ENCODE assay signal across 15 cellular contexts in the genomic region with DNA sequence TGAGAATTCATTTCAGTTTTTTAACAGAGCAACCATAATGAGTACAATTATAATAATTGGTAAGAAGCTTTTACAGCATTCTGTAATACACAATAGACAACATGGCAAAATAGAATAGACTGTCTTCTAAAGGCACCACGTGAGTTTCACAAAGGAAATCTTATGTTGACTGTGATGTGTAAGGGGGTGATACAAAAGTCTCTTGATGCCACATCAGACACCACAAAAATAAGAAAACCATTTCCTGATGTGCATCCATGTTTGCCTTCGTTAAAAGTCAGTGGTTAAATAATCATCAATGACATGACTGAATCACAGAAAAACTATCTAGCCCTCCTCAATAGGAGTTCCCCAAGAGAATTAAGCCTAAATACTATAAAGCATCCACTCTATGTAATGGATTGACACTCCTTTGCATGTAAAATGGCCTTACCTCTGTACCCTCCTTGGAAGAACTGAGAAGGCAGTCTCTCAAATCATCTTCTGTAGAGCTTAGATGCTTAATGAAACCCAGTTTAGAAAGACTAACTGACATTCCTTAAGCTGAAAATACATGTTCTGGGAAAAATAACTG.
DNase-seq lines count a peak whose midpoint lies in the region; ATAC-seq, FAIRE-seq and TF ChIP-seq lines count a peak whose summit lies in the region.
"Had no signal": no experiment of that assay in that cellular context is flagged by ENCODE, and none has a peak within 500 bp of the region (broad histone marks: within the 10 kb centered on the region; RNA-seq: fewer than 3 reads in every experiment).

No MANE protein-coding gene starts in this region.

- CTCF ChIA-PET in CD8-positive, alpha-beta T cell (lab: Charles Lee): interaction anchor here (0.7 to 2.0 kb wide), 3 partner anchors 37 to 287 kb away, joined by 3 to 8 read pairs (median 3); no protein-coding TSS in a partner anchor
- CTCF ChIA-PET in activated CD4-positive, alpha-beta memory T cell treated with anti-CD3 and anti-CD28 coated beads for 36 hours (lab: Charles Lee): interaction anchor here (1.2 kb wide), 1 partner anchor 1083 kb away, joined by 4 read pairs; no protein-coding TSS in a partner anchor

- ATAC-seq in CD8-positive, alpha-beta T cell: peak; percentile 83
- ATAC-seq in GM21529 (IDR thresholded peaks at IDR 0.05; ENCODE audit: unreplicated experiment): no peak
- ATAC-seq: gastroesophageal sphincter, Panc1 had no signal

- H3K4me3 ChIP-seq in CD8-positive, alpha-beta T cell (ENCODE audit: low read depth, low read length): no peak overlapping the region
- H3K4me3 ChIP-seq: gastroesophageal sphincter, left ventricle myocardium inferior, thyroid gland had no signal

- H3K4me1 Mint-ChIP-seq in CD8-positive, alpha-beta T cell (ENCODE audit: low read depth): peaks cover 49% of the 10 kb centered on the region
- peaks cover 38% of the 10 kb centered on the region for H3K4me1 Mint-ChIP-seq in activated CD4-positive, alpha-beta memory T cell treated with anti-CD3 and anti-CD28 coated beads for 36 hours (ENCODE audit: low read depth)

- no peak overlapping the region for H3K4me3 Mint-ChIP-seq in CD8-positive, alpha-beta T cell
- H3K4me3 Mint-ChIP-seq in activated CD4-positive, alpha-beta memory T cell treated with anti-CD3 and anti-CD28 coated beads for 36 hours: no peak overlapping the region

- no peaks in the 10 kb centered on the region for H3K36me3 ChIP-seq in CD8-positive, alpha-beta T cell (ENCODE audit: insufficient read depth, low read length)
- H3K36me3 ChIP-seq: gastroesophageal sphincter, thyroid gland had no signal

- H3K9me3 ChIP-seq in CD8-positive, alpha-beta T cell (ENCODE audit: low read length): no peaks in the 10 kb centered on the region
- H3K9me3 ChIP-seq: gastroesophageal sphincter, thyroid gland had no signal

- intact Hi-C loops in CD8-positive, alpha-beta T cell (cut with DNase I, micrococcal nuclease): loop anchor here in 1 of 2 experiments (10.0 kb wide), 1 partner anchor 50 kb away; no protein-coding TSS in a partner anchor
- intact Hi-C loops in activated CD4-positive, alpha-beta memory T cell treated with anti-CD3 and anti-CD28 coated beads for 36 hours (cut with micrococcal nuclease): loop anchor here (1.0 to 5.0 kb wide), 3 partner anchors 38 to 234 kb away; no protein-coding TSS in a partner anchor

- no peak for TF ChIP-seq CTCF in CD8-positive, alpha-beta T cell (IDR thresholded peaks at IDR 0.05)

- H3K9me3 Mint-ChIP-seq in CD8-positive, alpha-beta T cell: peaks cover 13% of the 10 kb centered on the region
- H3K9me3 Mint-ChIP-seq in activated CD4-positive, alpha-beta memory T cell treated with anti-CD3 and anti-CD28 coated beads for 36 hours: peaks cover 13% of the 10 kb centered on the region

- no peak for DNase-seq in CD8-positive, alpha-beta T cell
- DNase-seq in GM19239 (ENCODE audit: insufficient read length, low spot score): no peak
- no peak for DNase-seq in activated CD4-positive, alpha-beta memory T cell treated with anti-CD3 and anti-CD28 coated beads for 36 hours
- DNase-seq in foreskin melanocyte: peak; percentile 83
- no peak for DNase-seq in iPS-NIHi11 (ENCODE audit: low spot score)
- DNase-seq in DMS53 treated with DMSO at 0.1 percent for 48 hours (lab: John Stamatoyannopoulos, UW; ENCODE audit: unreplicated experiment): no peak
- DNase-seq: KBM-7, left ventricle myocardium inferior, NCI-H1092, small intestine, thyroid gland had no signal

- H3K27ac ChIP-seq in CD8-positive, alpha-beta T cell (ENCODE audit: low read depth, low read length): no peak overlapping the region
- H3K27ac ChIP-seq: gastroesophageal sphincter, left ventricle myocardium inferior, thyroid gland, VCaP had no signal

- no peaks in the 10 kb centered on the region for H3K27me3 Mint-ChIP-seq in CD8-positive, alpha-beta T cell (ENCODE audit: low read depth)
- no peaks in the 10 kb centered on the region for H3K27me3 Mint-ChIP-seq in activated CD4-positive, alpha-beta memory T cell treated with anti-CD3 and anti-CD28 coated beads for 36 hours

- H3K4me1 ChIP-seq in CD8-positive, alpha-beta T cell (ENCODE audit: insufficient read depth, low read length): peaks cover 14% of the 10 kb centered on the region
- H3K4me1 ChIP-seq: left ventricle myocardium inferior, thyroid gland had no signal

- peaks cover 42% of the 10 kb centered on the region for H3K36me3 Mint-ChIP-seq in CD8-positive, alpha-beta T cell
- H3K36me3 Mint-ChIP-seq in activated CD4-positive, alpha-beta memory T cell treated with anti-CD3 and anti-CD28 coated beads for 36 hours: peaks cover 34% of the 10 kb centered on the region

- FAIRE-seq in GM19239 (lab: Jason Lieb, UNC): peak; percentile 78

- POLR2A ChIA-PET in CD8-positive, alpha-beta T cell (lab: Charles Lee): no interaction called here
- POLR2A ChIA-PET in activated CD4-positive, alpha-beta memory T cell treated with anti-CD3 and anti-CD28 coated beads for 36 hours (lab: Charles Lee): no interaction called here

- H3K27ac Mint-ChIP-seq in CD8-positive, alpha-beta T cell: peak overlapping the region; percentile 79
- peak overlapping the region; percentile 56 for H3K27ac Mint-ChIP-seq in activated CD4-positive, alpha-beta memory T cell treated with anti-CD3 and anti-CD28 coated beads for 36 hours

- H3K27me3 ChIP-seq in CD8-positive, alpha-beta T cell (ENCODE audit: insufficient read depth, low read length): no peaks in the 10 kb centered on the region
- H3K27me3 ChIP-seq: gastroesophageal sphincter, thyroid gland had no signal
